Comparison of ENCODE assay signal across 12 cellular contexts in genomic region chrX:128106630-128107029, GRCh38. TPM values are rescaled to one million over a fixed set of nuclear protein-coding genes. Genes with fewer than 3 reads are reported as not detected.
DNase-seq lines count a peak whose midpoint lies in the region; ATAC-seq, FAIRE-seq and TF ChIP-seq lines count a peak whose summit lies in the region.
"Had no signal": no experiment of that assay in that cellular context is flagged by ENCODE, and none has a peak within 500 bp of the region (broad histone marks: within the 10 kb centered on the region; RNA-seq: fewer than 3 reads in every experiment).

No MANE protein-coding gene starts in this region.

- H3K9ac ChIP-seq in kidney (ENCODE audit: low read length in 2 of 2) = no peak overlapping the region

- TF ChIP-seq POLR2A in thyroid gland (IDR thresholded peaks at IDR 0.05) = no peak

- no peaks in the 10 kb centered on the region for H3K36me3 Mint-ChIP-seq in Caco-2 (ENCODE audit: insufficient read depth, unreplicated experiment)

- no peak for TF ChIP-seq EP300 in Ishikawa (IDR thresholded peaks at IDR 0.05; ENCODE audit: borderline replicate concordance)

- H3K27me3 ChIP-seq in Caco-2 (replicated peaks; ENCODE audit: control insufficient read depth, insufficient read depth, low read length) = no peaks in the 10 kb centered on the region
- no peaks in the 10 kb centered on the region for H3K27me3 ChIP-seq in thyroid gland

- intact Hi-C loops in Caco-2 (cut with micrococcal nuclease; ENCODE audit: unreplicated experiment) = loop anchor here (1.0 to 10.0 kb wide), 3 partner anchors 675 to 1008 kb away; no protein-coding TSS in a partner anchor
- intact Hi-C loops in kidney (cut with DNase I) = no loop called here
- intact Hi-C loops in thyroid gland (cut with DNase I) = no loop called here

- TF ChIP-seq RAD21 in Ishikawa (IDR thresholded peaks at IDR 0.05; ENCODE audit: low read depth) = peak; percentile 55; the same call in 1 of the 2 replicates

- 18% methylated on average over 1 of the region's 1 CpG; no CpG with 5 or more reads in 1 of the 2 donors for WGBS in thyroid gland, 2 donors

- H3K27me3 Mint-ChIP-seq in Caco-2 (ENCODE audit: insufficient read depth, unreplicated experiment) = peaks cover 4% of the 10 kb centered on the region

- no peaks in the 10 kb centered on the region for H3K9me3 Mint-ChIP-seq in Caco-2 (ENCODE audit: unreplicated experiment)

- H3K4me3 Mint-ChIP-seq in Caco-2 (ENCODE audit: unreplicated experiment) = no peak overlapping the region

- H3K4me3 ChIP-seq in Caco-2 (ENCODE audit: low read depth, low read length) (no peak overlapping the region), kidney (ENCODE audit: low read length in 2 of 2) (no peak overlapping the region), thyroid gland (replicated peaks in 1 of 3) (no peak overlapping the region)

- H3K9me3 ChIP-seq in Caco-2 (no peaks in the 10 kb centered on the region), kidney (ENCODE audit: control insufficient read depth in 1 of 2, low read length in 2 of 2) (no peaks in the 10 kb centered on the region), thyroid gland (no peaks in the 10 kb centered on the region)

- peak; percentile 19 to 31 for TF ChIP-seq CTCF in Caco-2 (IDR thresholded peaks at IDR 0.05; ENCODE audit: insufficient read depth in 1 of 2, low read depth in 1 of 2, low read length in 1 of 2, severe bottlenecking in 1 of 2, unreplicated experiment in 1 of 2)
- TF ChIP-seq CTCF in kidney (IDR thresholded peaks at IDR 0.05; ENCODE audit: borderline replicate concordance, extremely low read depth, insufficient read depth) = peak; percentile 6
- TF ChIP-seq CTCF in thyroid gland (IDR thresholded peaks at IDR 0.05) = no peak

- ATAC-seq in GM21737 (IDR thresholded peaks at IDR 0.05; ENCODE audit: unreplicated experiment) = no peak

- BruUV-seq in Caco-2 (replicated peaks; lab: Mats Ljungman, UMichigan) = no TSS peak

- FAIRE-seq in kidney (lab: Jason Lieb, UNC) = no peak

- H3K36me3 ChIP-seq in Caco-2 (ENCODE audit: control insufficient read depth, insufficient read depth, low read length) (no peaks in the 10 kb centered on the region), kidney (ENCODE audit: control insufficient read depth in 1 of 2, insufficient read depth in 2 of 2, low read length in 2 of 2) (no peaks in the 10 kb centered on the region), thyroid gland (no peaks in the 10 kb centered on the region)

- no peak overlapping the region for H3K27ac Mint-ChIP-seq in Caco-2 (ENCODE audit: unreplicated experiment)

- H3K4me1 ChIP-seq in Caco-2 = no peaks in the 10 kb centered on the region
- no peaks in the 10 kb centered on the region for H3K4me1 ChIP-seq in kidney (ENCODE audit: control insufficient read depth in 1 of 2, insufficient read depth in 1 of 2, low read depth in 1 of 2, low read length in 2 of 2)
- H3K4me1 ChIP-seq in thyroid gland = no peaks in the 10 kb centered on the region

- H3K27ac ChIP-seq in kidney (ENCODE audit: low read depth in 2 of 2, low read length in 2 of 2) = no peak overlapping the region
- H3K27ac ChIP-seq in thyroid gland = no peak overlapping the region

- no peaks in the 10 kb centered on the region for H3K4me1 Mint-ChIP-seq in Caco-2 (ENCODE audit: low read depth, unreplicated experiment)

- DNase-seq in Caco-2 (peak in 1 of 2 experiments; percentile 1), RKO (ENCODE audit: low spot score) (peak; percentile 43), kidney (no peak), thyroid gland (no peak), NCI-H345 (lab: John Stamatoyannopoulos, UW) (no peak), NCI-H146 treated with DMSO at 0.1 percent for 48 hours (lab: John Stamatoyannopoulos, UW; ENCODE audit: unreplicated experiment) (no peak)
- DNase-seq: activated effector memory CD4-positive, alpha-beta T cell treated with anti-CD3 and anti-CD28 coated beads, Interleukin-2, amount 50 U/mL, for 16 hours had no signal

- POLR2A ChIA-PET in Caco-2 (lab: Charles Lee) = no interaction called here

- CTCF ChIA-PET in Caco-2 (lab: Charles Lee) = no interaction called here

TF ChIP-seq in Ishikawa, 13 proteins besides CTCF, POLR2A, EP300 and RAD21:
- no peak for TF ChIP-seq YY1 (IDR thresholded peaks at IDR 0.05; ENCODE audit: low read depth)
- TF ChIP-seq TAF1 (IDR thresholded peaks at IDR 0.05; ENCODE audit: low read depth) = no peak
- no peak for TF ChIP-seq CREB1 (IDR thresholded peaks at IDR 0.05; ENCODE audit: low read depth)
- no peak for TF ChIP-seq CEBPB (IDR thresholded peaks at IDR 0.05)
- TF ChIP-seq, protein P1, sequence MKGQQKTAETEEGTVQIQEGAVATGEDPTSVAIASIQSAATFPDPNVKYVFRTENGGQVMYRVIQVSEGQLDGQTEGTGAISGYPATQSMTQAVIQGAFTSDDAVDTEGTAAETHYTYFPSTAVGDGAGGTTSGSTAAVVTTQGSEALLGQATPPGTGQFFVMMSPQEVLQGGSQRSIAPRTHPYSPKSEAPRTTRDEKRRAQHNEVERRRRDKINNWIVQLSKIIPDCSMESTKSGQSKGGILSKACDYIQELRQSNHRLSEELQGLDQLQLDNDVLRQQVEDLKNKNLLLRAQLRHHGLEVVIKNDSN (IDR thresholded peaks at IDR 0.05) = no peak
- no peak for TF ChIP-seq REST (IDR thresholded peaks at IDR 0.05; ENCODE audit: low read depth)
- no peak for TF ChIP-seq MAX (IDR thresholded peaks at IDR 0.05)
- no peak for TF ChIP-seq FOXM1 (IDR thresholded peaks at IDR 0.05; ENCODE audit: borderline replicate concordance, low read depth)
- no peak for TF ChIP-seq EGR1 (IDR thresholded peaks at IDR 0.05)

RNA-seq across cellular contexts. Expression of gene ACTRT1, which starts 54.4 kb away (rescaled TPM):
- not detected in 2 replicates for total RNA-seq in Caco-2 (2022)
- total RNA-seq in kidney = not detected
- not detected for polyA plus RNA-seq in kidney (ENCODE audit: insufficient read depth, low read depth, low replicate concordance)
- not detected for total RNA-seq in thyroid gland
- total RNA-seq: myocyte; T-helper 2 cell treated with Interferon-gamma antibody and Interleukin-4, amounts not matched to agents 100 ng/mL and 5 ng/mL, for 36 hours had no signal
- polyA plus RNA-seq: esophagus had no signal

Comparison
In these comparisons a context has a peak if more than half of its experiments do, and no peak if none do; other contexts are left out.
1. CTCF ChIP-seq: peak in Caco-2 (2 of 2) and kidney (single experiment); none in thyroid gland (0 of 6).